Comparison of ENCODE assay signal across 9 cellular contexts in the genomic region with DNA sequence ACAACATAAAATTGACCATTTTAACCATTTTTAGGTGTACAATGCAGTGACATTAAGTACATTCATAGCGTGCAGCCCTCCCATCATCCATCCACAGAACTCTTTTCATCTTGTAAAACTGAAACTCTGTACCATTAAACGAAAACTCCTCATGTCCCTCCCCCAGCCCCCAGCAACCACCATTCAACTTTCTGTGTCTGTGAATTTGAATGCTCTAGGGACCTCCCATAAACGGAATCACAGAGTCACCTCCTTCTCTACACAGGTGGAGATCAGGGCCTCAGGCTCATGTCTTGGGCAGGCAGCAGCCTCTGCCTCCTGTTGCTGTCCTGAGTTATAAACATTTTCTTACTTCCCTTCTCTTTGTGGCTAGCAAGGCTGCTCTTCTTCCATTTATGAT. TPM values are rescaled to one million over a fixed set of nuclear protein-coding genes. Genes with fewer than 3 reads are reported as not detected.
DNase-seq lines count a peak whose midpoint lies in the region; ATAC-seq and TF ChIP-seq lines count a peak whose summit lies in the region.
"Had no signal": no experiment of that assay in that cellular context is flagged by ENCODE, and none has a peak within 500 bp of the region (broad histone marks: within the 10 kb centered on the region; RNA-seq: fewer than 3 reads in every experiment).

No MANE protein-coding gene starts in this region.

- H3K27me3 ChIP-seq in MM.1S (replicated peaks; ENCODE audit: insufficient read depth, low read length), result no peaks in the 10 kb centered on the region

- H3K9me3 Mint-ChIP-seq in T-cell, result no peaks in the 10 kb centered on the region
- H3K9me3 Mint-ChIP-seq: CD4-positive, alpha-beta memory T cell had no signal

- H3K79me2 ChIP-seq in MM.1S (ENCODE audit: low read length), result no peaks in the 10 kb centered on the region

- H3K27ac ChIP-seq in MM.1S (ENCODE audit: low read length), result no peak overlapping the region

- no peaks in the 10 kb centered on the region for H3F3A ChIP-seq in MM.1S (ENCODE audit: insufficient read depth, low read length)

- no peaks in the 10 kb centered on the region for H3K9me2 ChIP-seq in MM.1S (replicated peaks; ENCODE audit: insufficient read depth, low read length)

- no peaks in the 10 kb centered on the region for H3K36me3 ChIP-seq in MM.1S (replicated peaks; ENCODE audit: insufficient read depth, low read length)

- CTCF ChIA-PET in GM10248 (lab: Yijun Ruan, JAX) (interaction anchor here (2.7 kb wide), 1 partner anchor 88 kb away, joined by 6 read pairs; no protein-coding TSS in a partner anchor), T-cell (lab: Charles Lee) (no interaction called here)

- no peaks in the 10 kb centered on the region for H3K4me1 Mint-ChIP-seq in T-cell
- H3K4me1 Mint-ChIP-seq: CD4-positive, alpha-beta memory T cell had no signal

- peak; percentile 82 for ATAC-seq in GM19023 (IDR thresholded peaks at IDR 0.05; ENCODE audit: unreplicated experiment)
- ATAC-seq in HG02642 (IDR thresholded peaks at IDR 0.05; ENCODE audit: poor library complexity, unreplicated experiment), result peak; percentile 88
- ATAC-seq in T-cell (replicated peaks in 1 of 4), result no peak

- H2AFZ ChIP-seq in MM.1S (ENCODE audit: low read length), result no peak overlapping the region

- POLR2A ChIA-PET in GM10248 (lab: Yijun Ruan, JAX) (no interaction called here), T-cell (lab: Charles Lee) (no interaction called here)

- no peak overlapping the region for H3K4me3 ChIP-seq in MM.1S (ENCODE audit: low read length)

- no peaks in the 10 kb centered on the region for H3K9me3 ChIP-seq in MM.1S (replicated peaks; ENCODE audit: insufficient read depth, low read length)

- no peak overlapping the region for H3K9ac ChIP-seq in MM.1S (ENCODE audit: low read length)

- H3K4me1 ChIP-seq in MM.1S (ENCODE audit: low read length), result no peaks in the 10 kb centered on the region

- H3K4me3 Mint-ChIP-seq in T-cell, result no peak overlapping the region
- H3K4me3 Mint-ChIP-seq: CD4-positive, alpha-beta memory T cell had no signal

- DNase-seq in GM10248 (ENCODE audit: extremely low spot score), result peak; percentile 63
- peak; percentile 74 for DNase-seq in MM.1S
- DNase-seq in SKM-1 (lab: John Stamatoyannopoulos, UW; ENCODE audit: unreplicated experiment), result no peak
- no peak for DNase-seq in glomerular visceral epithelial cell (ENCODE audit: extremely low spot score)
- DNase-seq in ecto neural progenitor cell (ENCODE audit: low spot score), result no peak
- DNase-seq in T-cell, result no peak
- DNase-seq: CD4-positive, alpha-beta memory T cell had no signal

- no peak overlapping the region; the same call in 1 of the 2 replicates for H3K4me2 ChIP-seq in MM.1S (ENCODE audit: low read depth, low read length)

- H3K27me3 Mint-ChIP-seq in T-cell, result no peaks in the 10 kb centered on the region
- H3K27me3 Mint-ChIP-seq: CD4-positive, alpha-beta memory T cell had no signal

- H3K27ac Mint-ChIP-seq in T-cell, result no peak overlapping the region

- H3K36me3 Mint-ChIP-seq in T-cell, result no peaks in the 10 kb centered on the region
- H3K36me3 Mint-ChIP-seq: CD4-positive, alpha-beta memory T cell had no signal

- no peak for TF ChIP-seq CTCF in GM10248 (IDR thresholded peaks at IDR 0.05; ENCODE audit: control extremely low read depth, extremely low read depth, low read depth, missing control alignments)
- no peak for TF ChIP-seq CTCF in MM.1S (IDR thresholded peaks at IDR 0.05; ENCODE audit: low read length)

- H4K20me1 ChIP-seq in MM.1S (ENCODE audit: insufficient read depth, low read length), result no peaks in the 10 kb centered on the region

RNA-seq across cellular contexts. Expression of gene CCNE1, which starts 7.3 kb away (rescaled TPM):
- 10 to 100 TPM in 1 of 5 donors, 1 to 10 TPM in 4; 4.1 to 10.1 (median 6.0) TPM for total RNA-seq in T-cell

Comparison
In these comparisons a context has a peak if more than half of its experiments do, and no peak if none do; other contexts are left out.
1. DNase-seq: peak in GM10248 (single experiment) and MM.1S (single experiment); none in SKM-1 (single experiment), glomerular visceral epithelial cell (single experiment), ecto neural progenitor cell (single experiment) and T-cell (0 of 34).
2. ATAC-seq: peak in GM19023 (single experiment) and HG02642 (single experiment); none in T-cell (0 of 4).